ENCODE assay signal across 9 cellular contexts in genomic region chr10:22475857-22476600, GRCh38.
DNase-seq lines count a peak whose midpoint lies in the region; ATAC-seq and TF ChIP-seq lines count a peak whose summit lies in the region.
"Had no signal": no experiment of that assay in that cellular context is flagged by ENCODE, and none has a peak within 500 bp of the region (broad histone marks: within the 10 kb centered on the region; RNA-seq: fewer than 3 reads in every experiment).

No MANE protein-coding gene starts in this region.

- no peak for TF ChIP-seq CTCF in CD4-positive, alpha-beta T cell (IDR thresholded peaks at IDR 0.05)
- no peak for TF ChIP-seq CTCF in cardiac fibroblast (IDR thresholded peaks at IDR 0.05; ENCODE audit: low read depth, low read length)

- peaks cover 65% of the 10 kb centered on the region for H3K27me3 ChIP-seq in CD4-positive, alpha-beta T cell (ENCODE audit: control insufficient read depth, insufficient read depth, low read length)

- peak overlapping the region; percentile 29 to 34 for H3K4me3 ChIP-seq in cardiac fibroblast (replicated peaks in 1 of 2; ENCODE audit: low read depth in 2 of 2, low read length in 2 of 2)
- peak overlapping the region; percentile 39 for H3K4me3 ChIP-seq in mesodermal cell (ENCODE audit: extremely low read depth, insufficient read depth, low read length, poor library complexity, severe bottlenecking)

- DNase-seq in CD4-positive, alpha-beta T cell = no peak
- DNase-seq in KBM-7 (peak; percentile 36), cardiac fibroblast (ENCODE audit: low read depth in 2 of 2) (peak in 1 of 2 donors; percentile 6), 8988T (no peak), SHP77 treated with DMSO at 0.1 percent for 48 hours (lab: John Stamatoyannopoulos, UW) (no peak)
- DNase-seq in stimulated activated naive CD8-positive, alpha-beta T cell treated with anti-CD3 and anti-CD28 coated beads, Interleukin-15, amount 100 ng/mL, for 72 hours = peak; percentile 15 to 54

- in situ Hi-C loops in KBM-7 (cut with MboI; ENCODE audit: low pct_unique_long_range_greater_than_20kb, low sequenced_read_pairs) = no loop called here

- peak overlapping the region; percentile 87 for H3K4me3 Mint-ChIP-seq in CD4-positive, alpha-beta T cell
- peak overlapping the region; percentile 89 for H3K4me3 Mint-ChIP-seq in stimulated activated naive CD8-positive, alpha-beta T cell treated with anti-CD3 and anti-CD28 coated beads, Interleukin-15, amount 100 ng/mL, for 72 hours

- 0% methylated on average over 48 to 69 of the region's 85 CpGs for WGBS in mesodermal cell (ENCODE audit: insufficient coverage in 2 of 2), 2 experiments

- ATAC-seq in CD4-positive, alpha-beta T cell (ENCODE audit: poor library complexity) = no peak
- peak; percentile 67 for ATAC-seq in stimulated activated naive CD8-positive, alpha-beta T cell treated with anti-CD3 and anti-CD28 coated beads, Interleukin-15, amount 100 ng/mL, for 72 hours
- ATAC-seq in HG03135 (IDR thresholded peaks at IDR 0.05; ENCODE audit: unreplicated experiment) = no peak
- ATAC-seq: HCT116 had no signal

- no peaks in the 10 kb centered on the region for H3K9me3 ChIP-seq in CD4-positive, alpha-beta T cell (ENCODE audit: control insufficient read depth, low read length)
- no peaks in the 10 kb centered on the region for H3K9me3 ChIP-seq in mesodermal cell (ENCODE audit: control insufficient read depth, low read length)

- H3K9me3 Mint-ChIP-seq in CD4-positive, alpha-beta T cell = no peaks in the 10 kb centered on the region
- no peaks in the 10 kb centered on the region for H3K9me3 Mint-ChIP-seq in stimulated activated naive CD8-positive, alpha-beta T cell treated with anti-CD3 and anti-CD28 coated beads, Interleukin-15, amount 100 ng/mL, for 72 hours

- no peaks in the 10 kb centered on the region for H3K36me3 ChIP-seq in mesodermal cell (ENCODE audit: control insufficient read depth, insufficient read depth, low read length)

- intact Hi-C loops in CD4-positive, alpha-beta T cell (cut with DNase I, micrococcal nuclease) = no loop called here

- POLR2A ChIA-PET in CD4-positive, alpha-beta T cell (lab: Charles Lee) = interaction anchor here (1.4 to 1.5 kb wide), 2 partner anchors 39 to 224 kb away, joined by 3 to 6 read pairs; no protein-coding TSS in a partner anchor

- no peak overlapping the region for H3K27ac ChIP-seq in CD4-positive, alpha-beta T cell (ENCODE audit: low read depth, low read length)
- no peak overlapping the region for H3K27ac ChIP-seq in mesodermal cell (ENCODE audit: low read depth, low read length, severe bottlenecking)

- CTCF ChIA-PET in CD4-positive, alpha-beta T cell (lab: Charles Lee) = no interaction called here

- H3K27ac Mint-ChIP-seq in CD4-positive, alpha-beta T cell = no peak overlapping the region
- H3K27ac Mint-ChIP-seq in stimulated activated naive CD8-positive, alpha-beta T cell treated with anti-CD3 and anti-CD28 coated beads, Interleukin-15, amount 100 ng/mL, for 72 hours = peak overlapping the region in 1 of 2 donors; percentile 89

- no peaks in the 10 kb centered on the region for H3K36me3 Mint-ChIP-seq in CD4-positive, alpha-beta T cell (ENCODE audit: low read depth)

- H3K4me1 Mint-ChIP-seq in CD4-positive, alpha-beta T cell (ENCODE audit: low read depth) = peaks cover 16% of the 10 kb centered on the region
- H3K4me1 Mint-ChIP-seq in stimulated activated naive CD8-positive, alpha-beta T cell treated with anti-CD3 and anti-CD28 coated beads, Interleukin-15, amount 100 ng/mL, for 72 hours = peaks cover 25% of the 10 kb centered on the region

- H3K4me1 ChIP-seq in mesodermal cell (ENCODE audit: control insufficient read depth, insufficient read depth, low read length, poor library complexity, severe bottlenecking) = peaks cover 5% of the 10 kb centered on the region

- peaks cover 78% of the 10 kb centered on the region for H3K27me3 Mint-ChIP-seq in CD4-positive, alpha-beta T cell
- H3K27me3 Mint-ChIP-seq in stimulated activated naive CD8-positive, alpha-beta T cell treated with anti-CD3 and anti-CD28 coated beads, Interleukin-15, amount 100 ng/mL, for 72 hours = peaks cover 85% of the 10 kb centered on the region

Comparison
In these comparisons a context has a peak if more than half of its experiments do, and no peak if none do; other contexts are left out.
1. DNase-seq: peak in KBM-7 (single experiment) and stimulated activated naive CD8-positive, alpha-beta T cell treated with anti-CD3 and anti-CD28 coated beads, Interleukin-15, amount 100 ng/mL, for 72 hours (2 of 2); none in CD4-positive, alpha-beta T cell (0 of 10), 8988T (single experiment) and SHP77 treated with DMSO at 0.1 percent for 48 hours (single experiment).